ENCODE assay signal across 8 cellular contexts in the genomic region with DNA sequence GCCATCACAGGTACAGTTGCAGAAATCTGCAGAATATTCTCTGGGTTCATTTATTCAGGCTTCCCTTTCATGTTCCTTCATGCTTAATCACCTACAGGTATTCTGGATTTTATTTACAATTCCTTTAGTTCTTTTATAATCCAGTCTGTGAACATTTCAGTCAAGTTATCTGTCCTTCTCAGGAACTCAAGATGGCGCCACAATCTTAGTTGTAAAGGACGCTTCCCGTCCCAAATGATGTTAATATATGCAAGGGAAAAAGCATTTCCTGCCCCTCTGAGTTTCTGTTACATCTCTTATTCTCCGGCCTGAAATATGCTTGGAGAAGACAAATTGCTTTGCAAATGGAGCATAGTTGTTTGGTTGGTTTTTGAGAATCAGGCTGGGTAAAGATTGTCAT. TPM values are rescaled to one million over a fixed set of nuclear protein-coding genes. Genes with fewer than 3 reads are reported as not detected.
A peak's percentile ranks its signal among the peaks of the same experiment; 100 is the strongest.
DNase-seq lines count a peak whose midpoint lies in the region; ATAC-seq and TF ChIP-seq lines count a peak whose summit lies in the region.

No MANE protein-coding gene starts in this region.

- intact Hi-C loops in natural killer cell (cut with micrococcal nuclease) (loop anchor here (2.0 kb wide), 1 partner anchor 284 kb away; no protein-coding TSS in a partner anchor), heart right ventricle (cut with DNase I) (loop anchor here in 7 of 10 donors (2.0 to 10.0 kb wide), 9 partner anchors 72 to 522 kb away; no protein-coding TSS in a partner anchor)

- H3K27ac ChIP-seq in RWPE2 (ENCODE audit: poor library complexity, severe bottlenecking) (no peak overlapping the region), heart right ventricle (no peak overlapping the region)

- H3K36me3 ChIP-seq in RWPE2 (ENCODE audit: low read depth), result no peaks in the 10 kb centered on the region
- peaks cover 0 to 32% (median 4%) of the 10 kb centered on the region in 9 donors for H3K36me3 ChIP-seq in heart right ventricle

- peaks cover 0 to 11% of the 10 kb centered on the region in 2 donors for H3K27me3 Mint-ChIP-seq in natural killer cell (ENCODE audit: low read depth in 2 of 2)
- H3K27me3 Mint-ChIP-seq in natural killer cell treated with Interleukin-12 subunit alpha and Interleukin-12 subunit beta and Interleukin-15 and Interleukin-18, amount 100 ng/mL, for 72 hours, result peaks cover 8 to 14% of the 10 kb centered on the region in 2 donors
- no peaks in the 10 kb centered on the region for H3K27me3 Mint-ChIP-seq in type B pancreatic cell
- no peaks in the 10 kb centered on the region for H3K27me3 Mint-ChIP-seq in activated naive CD8-positive, alpha-beta T cell treated with anti-CD3 and anti-CD28 coated beads, Interleukin-2, amount 50 U/mL, for 24 hours

- H3K27ac Mint-ChIP-seq in natural killer cell (no peak overlapping the region), type B pancreatic cell (peak overlapping the region; percentile 31)
- no peak overlapping the region for H3K27ac Mint-ChIP-seq in natural killer cell treated with Interleukin-12 subunit alpha and Interleukin-12 subunit beta and Interleukin-15 and Interleukin-18, amount 100 ng/mL, for 72 hours
- H3K27ac Mint-ChIP-seq in activated naive CD8-positive, alpha-beta T cell treated with anti-CD3 and anti-CD28 coated beads, Interleukin-2, amount 50 U/mL, for 24 hours, result no peak overlapping the region

- TF ChIP-seq CTCF in natural killer cell (IDR thresholded peaks at IDR 0.05) (peak; percentile 9), RWPE2 (IDR thresholded peaks at IDR 0.05; ENCODE audit: poor library complexity, severe bottlenecking) (peak; percentile 74), heart right ventricle (IDR thresholded peaks at IDR 0.05) (peak in 7 of 9 donors; percentile 40 to 73 (median 62)), type B pancreatic cell (conservative IDR thresholded peaks at IDR 0.05) (peak; percentile 71)

- no peaks in the 10 kb centered on the region for H3K27me3 ChIP-seq in RWPE2 (ENCODE audit: insufficient read depth, poor library complexity, severe bottlenecking)
- no peaks in the 10 kb centered on the region for H3K27me3 ChIP-seq in heart right ventricle

- no peak overlapping the region for H3K4me3 ChIP-seq in RWPE2 (ENCODE audit: severe bottlenecking)
- H3K4me3 ChIP-seq in heart right ventricle, result no peak overlapping the region

- H3K4me3 Mint-ChIP-seq in natural killer cell (no peak overlapping the region), type B pancreatic cell (no peak overlapping the region)
- H3K4me3 Mint-ChIP-seq in natural killer cell treated with Interleukin-12 subunit alpha and Interleukin-12 subunit beta and Interleukin-15 and Interleukin-18, amount 100 ng/mL, for 72 hours, result no peak overlapping the region
- H3K4me3 Mint-ChIP-seq in activated naive CD8-positive, alpha-beta T cell treated with anti-CD3 and anti-CD28 coated beads, Interleukin-2, amount 50 U/mL, for 24 hours, result no peak overlapping the region

- H3K9me3 ChIP-seq in RWPE2 (ENCODE audit: severe bottlenecking) (no peaks in the 10 kb centered on the region), heart right ventricle (no peaks in the 10 kb centered on the region)

- 15 to 31% methylated on average over 4 of the region's 4 CpGs for WGBS in heart right ventricle, 2 donors

- DNase-seq in natural killer cell, result no peak
- DNase-seq in natural killer cell treated with Interleukin-12 subunit alpha and Interleukin-12 subunit beta and Interleukin-15 and Interleukin-18, amount 100 ng/mL, for 72 hours (ENCODE audit: low spot score), result no peak
- DNase-seq in RWPE2 (ENCODE audit: low spot score), result no peak
- DNase-seq in heart right ventricle, result peak in 1 of 2 donors; percentile 35
- DNase-seq in type B pancreatic cell (ENCODE audit: extremely low spot score, unreplicated experiment), result no peak
- DNase-seq in SKM-1 treated with dmso at 0.1 percent for 144 hours (lab: John Stamatoyannopoulos, UW; ENCODE audit: unreplicated experiment), result no peak
- no peak for DNase-seq in activated naive CD8-positive, alpha-beta T cell treated with anti-CD3 and anti-CD28 coated beads, Interleukin-2, amount 50 U/mL, for 24 hours

- H3K9me3 Mint-ChIP-seq in natural killer cell (no peaks in the 10 kb centered on the region), type B pancreatic cell (peaks cover 6% of the 10 kb centered on the region)
- H3K9me3 Mint-ChIP-seq in natural killer cell treated with Interleukin-12 subunit alpha and Interleukin-12 subunit beta and Interleukin-15 and Interleukin-18, amount 100 ng/mL, for 72 hours, result no peaks in the 10 kb centered on the region
- H3K9me3 Mint-ChIP-seq in activated naive CD8-positive, alpha-beta T cell treated with anti-CD3 and anti-CD28 coated beads, Interleukin-2, amount 50 U/mL, for 24 hours, result no peaks in the 10 kb centered on the region

- H3K36me3 Mint-ChIP-seq in natural killer cell, result no peaks in the 10 kb centered on the region
- H3K36me3 Mint-ChIP-seq in natural killer cell treated with Interleukin-12 subunit alpha and Interleukin-12 subunit beta and Interleukin-15 and Interleukin-18, amount 100 ng/mL, for 72 hours, result no peaks in the 10 kb centered on the region
- no peaks in the 10 kb centered on the region for H3K36me3 Mint-ChIP-seq in type B pancreatic cell
- H3K36me3 Mint-ChIP-seq in activated naive CD8-positive, alpha-beta T cell treated with anti-CD3 and anti-CD28 coated beads, Interleukin-2, amount 50 U/mL, for 24 hours (ENCODE audit: low read depth), result no peaks in the 10 kb centered on the region

- H3K4me1 ChIP-seq in RWPE2 (ENCODE audit: insufficient read depth, poor library complexity, severe bottlenecking) (peaks cover 4% of the 10 kb centered on the region), heart right ventricle (peaks cover 0 to under 1% (median 0%) of the 10 kb centered on the region in 9 donors)

- H3K4me1 Mint-ChIP-seq in natural killer cell (no peaks in the 10 kb centered on the region), type B pancreatic cell (ENCODE audit: unreplicated experiment) (peaks cover 9% of the 10 kb centered on the region)
- H3K4me1 Mint-ChIP-seq in natural killer cell treated with Interleukin-12 subunit alpha and Interleukin-12 subunit beta and Interleukin-15 and Interleukin-18, amount 100 ng/mL, for 72 hours (ENCODE audit: low read depth in 2 of 2), result no peaks in the 10 kb centered on the region
- no peaks in the 10 kb centered on the region for H3K4me1 Mint-ChIP-seq in activated naive CD8-positive, alpha-beta T cell treated with anti-CD3 and anti-CD28 coated beads, Interleukin-2, amount 50 U/mL, for 24 hours

- ATAC-seq in natural killer cell (no peak), RWPE2 (ENCODE audit: low read depth) (no peak), heart right ventricle (peak in 6 of 8 donors; percentile 43 to 72 (median 62)), GM18517 (IDR thresholded peaks at IDR 0.05; ENCODE audit: unreplicated experiment) (no peak)
- no peak for ATAC-seq in natural killer cell treated with Interleukin-12 subunit alpha and Interleukin-12 subunit beta and Interleukin-15 and Interleukin-18, amount 100 ng/mL, for 72 hours
- no peak for ATAC-seq in activated naive CD8-positive, alpha-beta T cell treated with anti-CD3 and anti-CD28 coated beads, Interleukin-2, amount 50 U/mL, for 24 hours

RNA-seq across cellular contexts. Expression of a gene that starts 19.3 kb away (rescaled TPM):
- total RNA-seq in natural killer cell (1 to 10 TPM in 2 of 3 donors, not detected in 1; 1.9 to 2.5 TPM), heart right ventricle (10 to 100 TPM; 20.4 to 99.0 (median 48.5) TPM), type B pancreatic cell (ENCODE audit: low replicate concordance) (102 and 207 TPM in 2 replicates)
- total RNA-seq in natural killer cell treated with Interleukin-12 subunit alpha and Interleukin-12 subunit beta and Interleukin-15 and Interleukin-18, amount 100 ng/mL, for 72 hours, result not detected
- 10 to 100 TPM; 20.6 to 30.9 TPM for polyA plus RNA-seq in heart right ventricle

Comparison
In these comparisons a context has a peak if more than half of its experiments do, and no peak if none do; other contexts are left out.
1. ATAC-seq: peak in heart right ventricle (6 of 8); none in natural killer cell (0 of 3), natural killer cell treated with Interleukin-12 subunit alpha and Interleukin-12 subunit beta and Interleukin-15 and Interleukin-18, amount 100 ng/mL, for 72 hours (0 of 2), RWPE2 (single experiment), activated naive CD8-positive, alpha-beta T cell treated with anti-CD3 and anti-CD28 coated beads, Interleukin-2, amount 50 U/mL, for 24 hours (single experiment) and GM18517 (single experiment).
2. CTCF ChIP-seq: peak in every context shown above with its lines; median percentile 74 in RWPE2; 71 in type B pancreatic cell; 62 in heart right ventricle; 9 in natural killer cell.
3. RNA of a gene that starts 19.3 kb away (total RNA-seq): 102 to 207 TPM in type B pancreatic cell and 20.4 to 99.0 TPM in heart right ventricle; 1.9 to 2.5 TPM in natural killer cell and not detected in natural killer cell treated with Interleukin-12 subunit alpha and Interleukin-12 subunit beta and Interleukin-15 and Interleukin-18, amount 100 ng/mL, for 72 hours; every median in the first group is over 4 times any median in the second.